ENCODE assay signal across 12 cellular contexts in the genomic region with DNA sequence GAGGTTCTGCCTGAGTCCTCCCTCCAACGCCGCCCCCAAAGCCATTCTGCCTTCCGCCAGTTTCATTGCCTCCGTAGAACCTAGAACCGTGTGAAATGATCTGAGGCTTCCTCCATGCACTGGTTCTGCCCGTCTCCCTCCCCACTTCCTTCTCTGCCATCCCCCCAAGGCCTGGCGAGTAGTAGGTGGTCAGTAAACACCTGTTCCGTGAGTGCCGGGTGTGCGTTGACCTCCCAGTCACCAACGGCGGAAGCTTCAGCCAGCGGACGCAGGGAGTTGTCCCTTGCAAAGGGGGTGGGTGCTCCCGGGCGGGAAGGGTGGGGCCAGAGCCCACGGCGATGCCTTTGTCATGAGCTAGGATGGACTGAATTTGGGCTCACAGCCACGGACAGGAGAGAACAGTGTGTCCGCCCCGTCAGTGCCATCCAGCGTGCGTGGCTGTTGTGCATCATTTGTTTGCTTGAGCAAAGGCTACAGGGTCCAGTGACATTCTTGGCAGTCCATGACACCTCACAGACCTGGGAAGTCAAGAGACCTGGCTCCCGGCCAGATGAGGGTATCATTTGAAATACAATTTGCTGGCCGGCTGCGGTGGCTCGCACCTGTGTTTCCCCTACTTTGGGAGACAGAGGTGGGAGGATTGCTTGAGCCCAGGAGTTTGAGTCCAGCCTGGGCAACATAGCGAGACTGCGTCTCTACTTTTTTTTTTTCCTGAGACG. TPM values are rescaled to one million over a fixed set of nuclear protein-coding genes. Genes with fewer than 3 reads are reported as not detected.
DNase-seq lines count a peak whose midpoint lies in the region; ATAC-seq, FAIRE-seq and TF ChIP-seq lines count a peak whose summit lies in the region.
"Had no signal": no experiment of that assay in that cellular context is flagged by ENCODE, and none has a peak within 500 bp of the region (broad histone marks: within the 10 kb centered on the region; RNA-seq: fewer than 3 reads in every experiment).

No MANE protein-coding gene starts in this region.

- H2AK5ac ChIP-seq in H1 (ENCODE audit: low read depth, low read length), result no peak overlapping the region

- no peak overlapping the region for H3K4me3 Mint-ChIP-seq in mesothelial cell of epicardium
- H3K4me3 Mint-ChIP-seq: activated T-helper 1 cell treated with anti-CD3 and anti-CD28 coated beads, Interleukin-12 subunit alpha, Interleukin-12 subunit beta, Interleukin-2, Interleukin-4 antibody, amounts not matched to agents 30 ng/mL and 10 ng/mL and 1 ng/mL, durations not matched to agents 14 hours and 24 hours and 36 hours; natural killer cell had no signal

- no peak for TF ChIP-seq EP300 in H1 (IDR thresholded peaks at IDR 0.05; ENCODE audit: borderline replicate concordance in 1 of 2, low read depth in 2 of 2, low read length in 2 of 2)

- peak overlapping the region; percentile 59 for H3K4ac ChIP-seq in H1 (replicated peaks; ENCODE audit: insufficient read length, low read depth, low read length)

- H3K27me3 ChIP-seq in H1 (replicated peaks in 1 of 4; ENCODE audit: control insufficient read depth in 3 of 4, extremely low read depth in 1 of 4, insufficient read depth in 3 of 4, low read length in 3 of 4) (no peaks in the 10 kb centered on the region; a peak in 1 of 7 replicates), lung (ENCODE audit: control insufficient read depth, insufficient read depth) (no peaks in the 10 kb centered on the region), thyroid gland (no peaks in the 10 kb centered on the region)

- H2BK120ac ChIP-seq in H1 (replicated peaks; ENCODE audit: low read depth, low read length), result no peak overlapping the region

- no peaks in the 10 kb centered on the region for H3K36me3 Mint-ChIP-seq in mesothelial cell of epicardium
- H3K36me3 Mint-ChIP-seq: natural killer cell had no signal

- H3K14ac ChIP-seq in H1 (ENCODE audit: insufficient read length), result no peak overlapping the region

- H4K5ac ChIP-seq in H1 (ENCODE audit: insufficient read length, low read depth, low read length), result no peak overlapping the region

- no peaks in the 10 kb centered on the region for H3K9me3 Mint-ChIP-seq in mesothelial cell of epicardium
- H3K9me3 Mint-ChIP-seq: activated T-helper 1 cell treated with anti-CD3 and anti-CD28 coated beads, Interleukin-12 subunit alpha, Interleukin-12 subunit beta, Interleukin-2, Interleukin-4 antibody, amounts not matched to agents 30 ng/mL and 10 ng/mL and 1 ng/mL, durations not matched to agents 14 hours and 24 hours and 36 hours; natural killer cell had no signal

- POLR2A ChIA-PET in H1 (lab: Charles Lee; ENCODE audit: partially characterized antibody), result no interaction called here

- no peaks in the 10 kb centered on the region for H3K36me3 ChIP-seq in H1 (ENCODE audit: control insufficient read depth in 2 of 4, insufficient read depth in 4 of 4, low read length in 3 of 4)
- peaks cover 0 to 18% of the 10 kb centered on the region in 2 donors for H3K36me3 ChIP-seq in lung (ENCODE audit: control insufficient read depth in 2 of 2, insufficient read depth in 2 of 2, low read length in 2 of 2)
- H3K36me3 ChIP-seq in thyroid gland, result no peaks in the 10 kb centered on the region

- H4K20me1 ChIP-seq in H1 (replicated peaks in 1 of 2; ENCODE audit: control insufficient read depth in 1 of 2, insufficient read depth in 2 of 2, low read length in 2 of 2), result no peaks in the 10 kb centered on the region

- intact Hi-C loops in thyroid gland (cut with DNase I), result loop anchor here (2.0 kb wide), 1 partner anchor 17 kb away; no protein-coding TSS in a partner anchor

- H4K91ac ChIP-seq in H1 (replicated peaks; ENCODE audit: insufficient read length, low read length), result peak overlapping the region; percentile 55

- no peak for FAIRE-seq in H1 (lab: Jason Lieb, UNC)

- peaks cover 2% of the 10 kb centered on the region for H3K23me2 ChIP-seq in H1 (ENCODE audit: low read depth, low read length)

- H2AFZ ChIP-seq in H1 (ENCODE audit: low read length), result 0 out of 2 replicates have a peak overlapping the region, but pooled peaks have one; percentile 62

- H3K4me1 ChIP-seq in H1 (replicated peaks in 1 of 4; ENCODE audit: control insufficient read depth in 3 of 4, insufficient read depth in 4 of 4, low read length in 3 of 4), result peaks cover 0 to 3% (median 0%) of the 10 kb centered on the region in 4 experiments; a peak in 3 of 7 replicates
- peaks cover 0 to 6% of the 10 kb centered on the region in 2 donors for H3K4me1 ChIP-seq in lung (ENCODE audit: control insufficient read depth in 2 of 2, insufficient read depth in 2 of 2, low read length in 2 of 2)
- peaks cover 48 to 52% of the 10 kb centered on the region in 2 donors for H3K4me1 ChIP-seq in thyroid gland

- no peaks in the 10 kb centered on the region for H3K9me3 ChIP-seq in H1 (ENCODE audit: insufficient read depth in 2 of 2, low read depth in 1 of 2, low read length in 1 of 2)
- H3K9me3 ChIP-seq in lung (ENCODE audit: control insufficient read depth in 2 of 2, insufficient read depth in 1 of 2, low read length in 1 of 2), result no peaks in the 10 kb centered on the region
- H3K9me3 ChIP-seq in thyroid gland, result no peaks in the 10 kb centered on the region

- H3K79me1 ChIP-seq in H1 (ENCODE audit: low read depth, low read length), result no peaks in the 10 kb centered on the region

- no peak overlapping the region for H3K9ac ChIP-seq in H1 (replicated peaks in 1 of 4; ENCODE audit: extremely low read depth in 1 of 4, low read depth in 3 of 4, low read length in 3 of 4)

- no peak overlapping the region for H3K56ac ChIP-seq in H1 (replicated peaks; ENCODE audit: insufficient read length, low read depth, low read length)

- H3K4me2 ChIP-seq in H1 (ENCODE audit: insufficient read depth in 1 of 2, low read depth in 2 of 2, low read length in 2 of 2), result no peak overlapping the region

- H3K27ac ChIP-seq in H1 (ENCODE audit: low read depth, low read length), result no peak overlapping the region
- H3K27ac ChIP-seq in lung (ENCODE audit: low read depth in 1 of 2, low read length in 1 of 2), result peak overlapping the region; percentile 62 to 91
- H3K27ac ChIP-seq in thyroid gland, result peak overlapping the region; percentile 84 to 92 (median 90)

- H3K27ac Mint-ChIP-seq in mesothelial cell of epicardium, result no peak overlapping the region
- H3K27ac Mint-ChIP-seq: activated T-helper 1 cell treated with anti-CD3 and anti-CD28 coated beads, Interleukin-12 subunit alpha, Interleukin-12 subunit beta, Interleukin-2, Interleukin-4 antibody, amounts not matched to agents 30 ng/mL and 10 ng/mL and 1 ng/mL, durations not matched to agents 14 hours and 24 hours and 36 hours; natural killer cell had no signal

- no peak overlapping the region for H2BK5ac ChIP-seq in H1 (ENCODE audit: low read depth, low read length)

- peak overlapping the region; percentile 81; the same call in 1 of the 2 replicates for H2BK15ac ChIP-seq in H1 (ENCODE audit: low read length)

- TF ChIP-seq CTCF in H1 (IDR thresholded peaks at IDR 0.05; ENCODE audit: control extremely low read depth in 1 of 3, insufficient read depth in 1 of 3, low read depth in 1 of 3, low read length in 3 of 3), result no peak
- TF ChIP-seq CTCF in lung (IDR thresholded peaks at IDR 0.05; ENCODE audit: control extremely low read depth, extremely low read depth), result no peak
- no peak for TF ChIP-seq CTCF in thyroid gland (IDR thresholded peaks at IDR 0.05)
- TF ChIP-seq CTCF in mesothelial cell of epicardium (IDR thresholded peaks at IDR 0.05; ENCODE audit: unreplicated experiment), result no peak

- no peak overlapping the region for H3K4me3 ChIP-seq in H1 (ENCODE audit: extremely low read depth in 1 of 4, insufficient read depth in 2 of 4, low read depth in 3 of 4, low read length in 4 of 4)
- H3K4me3 ChIP-seq in lung, result no peak overlapping the region
- no peak overlapping the region for H3K4me3 ChIP-seq in thyroid gland (replicated peaks in 1 of 3)

- H4K8ac ChIP-seq in H1 (ENCODE audit: extremely low read depth, insufficient read depth, low read length), result peak overlapping the region; percentile 18; the same call in 1 of the 2 replicates

- H2BK20ac ChIP-seq in H1 (ENCODE audit: low read length), result peak overlapping the region; percentile 48; the same call in 1 of the 2 replicates

- 78% methylated on average over 26 of the region's 30 CpGs; no CpG with 5 or more reads in 1 of the 2 experiments for WGBS in H1 (ENCODE audit: extremely low coverage in 1 of 2, insufficient coverage in 1 of 2, insufficient read length in 1 of 2, insufficient replicate concordance in 2 of 2, low coverage in 1 of 2, low lambda C conversion rate in 2 of 2, missing lambda C conversion rate in 1 of 2), 2 experiments
- WGBS in lung, 2 donors, result 62 to 66% methylated on average over 28 to 30 of the region's 30 CpGs
- WGBS in thyroid gland, 2 donors, result 45 to 49% methylated on average over 12 to 21 of the region's 30 CpGs

- no peak for TF ChIP-seq RAD21 in H1 (IDR thresholded peaks at IDR 0.05 in 1 of 2, conservative IDR thresholded peaks at IDR 0.05 in 1 of 2; ENCODE audit: low read depth in 2 of 2, low read length in 2 of 2)

- peak; percentile 88 for DNase-seq in NCI-H2196 treated with DMSO at 0.1 percent for 48 hours (lab: John Stamatoyannopoulos, UW; ENCODE audit: unreplicated experiment)
- no peak for DNase-seq in H1 (ENCODE audit: low read depth in 1 of 2, low spot score in 2 of 2)
- DNase-seq in lung (ENCODE audit: low spot score), result no peak
- peak; percentile 95 to 96 for DNase-seq in thyroid gland
- no peak for DNase-seq in mesothelial cell of epicardium (ENCODE audit: low spot score in 2 of 2, unreplicated experiment in 2 of 2)
- DNase-seq in CD1c-positive myeloid dendritic cell (ENCODE audit: extremely low spot score), result no peak
- DNase-seq in stimulated activated naive CD8-positive, alpha-beta T cell treated with anti-CD3 and anti-CD28 coated beads, Interleukin-15, Interleukin-2, amounts not matched to agents 100 U/mL and 50 U/mL, for 24 hours, result no peak
- DNase-seq: cerebellar nuclear complex; Karpas-422; natural killer cell; stimulated activated CD4-positive, alpha-beta T cell treated with anti-CD3 and anti-CD28 coated beads, Interleukin-4, amount 100 ng/mL, for 24 hours had no signal

- H3K4me1 Mint-ChIP-seq in mesothelial cell of epicardium, result no peaks in the 10 kb centered on the region

- no peaks in the 10 kb centered on the region for H3K79me2 ChIP-seq in H1 (ENCODE audit: control insufficient read depth in 1 of 2, insufficient read depth in 2 of 2, low read length in 2 of 2)

- no peak overlapping the region for H3K23ac ChIP-seq in H1 (ENCODE audit: insufficient read length)

- no peak for TF ChIP-seq POLR2A in H1 (IDR thresholded peaks at IDR 0.05; ENCODE audit: control extremely low read depth in 1 of 2, low read depth in 2 of 2, low read length in 2 of 2)
- TF ChIP-seq POLR2A in thyroid gland (IDR thresholded peaks at IDR 0.05), result peak in 1 of 2 donors; percentile 38

- H3K27me3 Mint-ChIP-seq in mesothelial cell of epicardium (ENCODE audit: low read depth), result peaks cover 11% of the 10 kb centered on the region

- ATAC-seq in lung (ENCODE audit: insufficient read depth, low FRiP score), result no peak
- ATAC-seq in stimulated activated naive CD8-positive, alpha-beta T cell treated with anti-CD3 and anti-CD28 coated beads, Interleukin-15, Interleukin-2, amounts not matched to agents 100 U/mL and 50 U/mL, for 24 hours, result no peak
- ATAC-seq: natural killer cell had no signal

- no peak overlapping the region for H3K18ac ChIP-seq in H1 (ENCODE audit: extremely low read depth, low read length)

- CTCF ChIA-PET in H1 (lab: Charles Lee; ENCODE audit: partially characterized antibody), result interaction anchor here (1.0 to 1.3 kb wide), 4 partner anchors 9 to 69 kb away, joined by 3 to 4 read pairs (median 4); no protein-coding TSS in a partner anchor

- H2BK12ac ChIP-seq in H1 (ENCODE audit: low read depth, low read length), result peak overlapping the region; percentile 68; the same call in 1 of the 2 replicates

RNA-seq across cellular contexts. Expression of a gene that starts 43.1 kb away (rescaled TPM):
- total RNA-seq in H1 (2021; fragmentation: NEBNext Ultra II Directional; extraction: Animal tissue kit (Norgen Biotek cat#: 25700)), result 2.6 and 3.2 TPM in 2 replicates
- 0.56 and 0.82 TPM in 2 replicates for polyA plus RNA-seq in H1 (2011; rRNA removed)
- polyA plus RNA-seq in H1 (2011; cell fraction: cytosol; rRNA removed), result 0.35 TPM
- 0.88 TPM for polyA plus RNA-seq in H1 (2011; cell fraction: nucleus; rRNA removed)
- 2.1 to 4.3 TPM (median 3.5 TPM) in 4 replicates for polyA plus RNA-seq in H1 (2012, experiment 1 of 2)
- 2.9 TPM for polyA plus RNA-seq in H1 (2012, experiment 2 of 2)
- polyA plus RNA-seq in H1 (2013, experiment 1 of 2), result 6.0 TPM
- polyA plus RNA-seq in H1 (2013, experiment 2 of 2), result 5.3 TPM
- 0.34 and 0.41 TPM in 2 replicates for polyA minus RNA-seq in H1 (2011; rRNA and poly(A)+ RNA removed)
- polyA minus RNA-seq in H1 (2011; cell fraction: cytosol; rRNA and poly(A)+ RNA removed), result 1.2 TPM
- polyA minus RNA-seq in H1 (2011; cell fraction: nucleus; rRNA and poly(A)+ RNA removed), result 1.6 TPM
- total RNA-seq in lung, result 100 to 1,000 TPM in 1 of 2 donors, 10 to 100 TPM in 1; 43.9 to 208 TPM
- 10 to 100 TPM; 40.4 to 55.6 TPM for polyA plus RNA-seq in lung
- 100 to 1,000 TPM in 3 of 4 donors, 10 to 100 TPM in 1; 76.2 to 183 (median 132) TPM for total RNA-seq in thyroid gland
- 28.6 to 32.9 TPM (median 32.2 TPM) in 3 replicates for total RNA-seq in mesothelial cell of epicardium

Comparison
In these comparisons a context has a peak if more than half of its experiments do, and no peak if none do; other contexts are left out.
1. DNase-seq: peak in NCI-H2196 treated with DMSO at 0.1 percent for 48 hours (single experiment) and thyroid gland (2 of 2); none in H1 (0 of 2), lung (single experiment), mesothelial cell of epicardium (0 of 2), CD1c-positive myeloid dendritic cell (single experiment) and stimulated activated naive CD8-positive, alpha-beta T cell treated with anti-CD3 and anti-CD28 coated beads, Interleukin-15, Interleukin-2, amounts not matched to agents 100 U/mL and 50 U/mL, for 24 hours (single experiment).